Comparison of ENCODE assay signal across 21 cellular contexts in genomic region chr2:101597347-101597944, GRCh38.
DNase-seq lines count a peak whose midpoint lies in the region; ATAC-seq and TF ChIP-seq lines count a peak whose summit lies in the region.
"Had no signal": no experiment of that assay in that cellular context is flagged by ENCODE, and none has a peak within 500 bp of the region (broad histone marks: within the 10 kb centered on the region; RNA-seq: fewer than 3 reads in every experiment).

No MANE protein-coding gene starts in this region.

- H3K4me1 Mint-ChIP-seq in chondrocyte (ENCODE audit: low read depth) = peaks cover 14% of the 10 kb centered on the region

- no peak for TF ChIP-seq CTCF in chondrocyte (IDR thresholded peaks at IDR 0.05)
- no peak for TF ChIP-seq CTCF in hepatocyte (IDR thresholded peaks at IDR 0.05; ENCODE audit: poor library complexity)
- TF ChIP-seq CTCF in thyroid gland (IDR thresholded peaks at IDR 0.05) = no peak

- TF ChIP-seq POLR2A in thyroid gland (IDR thresholded peaks at IDR 0.05) = no peak

- H3K27ac ChIP-seq in hepatocyte (peak overlapping the region; percentile 38), thyroid gland (no peak overlapping the region)
- H3K27ac ChIP-seq: epithelial cell of prostate had no signal

- H3K27me3 ChIP-seq in hepatocyte (no peaks in the 10 kb centered on the region), thyroid gland (no peaks in the 10 kb centered on the region)

- no peak overlapping the region for H3K4me3 Mint-ChIP-seq in chondrocyte (ENCODE audit: unreplicated experiment)
- H3K4me3 Mint-ChIP-seq: activated naive CD8-positive, alpha-beta T cell treated with anti-CD3 and anti-CD28 coated beads, Interleukin-2, amount 50 U/mL, for 24 hours; CD4-positive, alpha-beta T cell; IgD-negative memory B cell; naive thymus-derived CD4-positive, alpha-beta T cell had no signal

- DNase-seq in HuH-7.5 (ENCODE audit: low spot score) (peak; percentile 42), chondrocyte (ENCODE audit: low spot score) (no peak), hepatocyte (ENCODE audit: low spot score) (peak; percentile 25), thyroid gland (peak; percentile 15 to 36)
- no peak for DNase-seq in stimulated activated naive CD4-positive, alpha-beta T cell treated with Interleukin-2 at 50 U/mL for 16 hours (lab: John Stamatoyannopoulos, UW)
- DNase-seq: activated CD4-positive, alpha-beta T cell treated with anti-CD3 and anti-CD28 coated beads, Interleukin-2, amount 50 U/mL, for 4 hours; activated naive CD8-positive, alpha-beta T cell treated with anti-CD3 and anti-CD28 coated beads, Interleukin-2, amount 50 U/mL, for 24 hours; CD4-positive, alpha-beta T cell; DND-41; H7; hypothalamus; left colon; naive thymus-derived CD4-positive, alpha-beta T cell; NCI-H1048; NCI-H2107; posterior cingulate gyrus had no signal

- ATAC-seq in HG03354 (IDR thresholded peaks at IDR 0.05; ENCODE audit: poor library complexity, severe bottlenecking, unreplicated experiment) = no peak
- ATAC-seq in GM21619 (IDR thresholded peaks at IDR 0.05; ENCODE audit: unreplicated experiment) = no peak
- ATAC-seq: activated naive CD8-positive, alpha-beta T cell treated with anti-CD3 and anti-CD28 coated beads, Interleukin-2, amount 50 U/mL, for 24 hours; left colon; naive thymus-derived CD4-positive, alpha-beta T cell had no signal

- no peaks in the 10 kb centered on the region for H3K9me3 Mint-ChIP-seq in chondrocyte (ENCODE audit: low read depth)
- H3K9me3 Mint-ChIP-seq: activated naive CD8-positive, alpha-beta T cell treated with anti-CD3 and anti-CD28 coated beads, Interleukin-2, amount 50 U/mL, for 24 hours; CD4-positive, alpha-beta T cell; IgD-negative memory B cell had no signal

- H3K79me2 ChIP-seq in hepatocyte = no peaks in the 10 kb centered on the region

- H3K9me2 ChIP-seq in hepatocyte (replicated peaks; ENCODE audit: insufficient read depth) = no peaks in the 10 kb centered on the region

- intact Hi-C loops in thyroid gland (cut with DNase I) = no loop called here

- H3K36me3 ChIP-seq in hepatocyte (replicated peaks; ENCODE audit: insufficient read depth, low read depth) (no peaks in the 10 kb centered on the region), thyroid gland (no peaks in the 10 kb centered on the region)

- H3K4me1 ChIP-seq in hepatocyte (ENCODE audit: insufficient read depth) (peaks cover 13% of the 10 kb centered on the region), thyroid gland (no peaks in the 10 kb centered on the region)

- H3K4me2 ChIP-seq in hepatocyte = peak overlapping the region; percentile 22

- H3K27me3 Mint-ChIP-seq in chondrocyte (ENCODE audit: low read depth) = no peaks in the 10 kb centered on the region
- H3K27me3 Mint-ChIP-seq: activated naive CD8-positive, alpha-beta T cell treated with anti-CD3 and anti-CD28 coated beads, Interleukin-2, amount 50 U/mL, for 24 hours; CD4-positive, alpha-beta T cell; IgD-negative memory B cell; naive thymus-derived CD4-positive, alpha-beta T cell had no signal

- 87% methylated on average over 4 of the region's 4 CpGs for WGBS in hepatocyte (ENCODE audit: low lambda C conversion rate, missing lambda C conversion rate)
- WGBS in thyroid gland, 2 donors = 86 to 90% methylated on average over 4 of the region's 4 CpGs

- no peaks in the 10 kb centered on the region for H4K20me1 ChIP-seq in hepatocyte (ENCODE audit: insufficient read depth, poor library complexity, severe bottlenecking)

- H3K4me3 ChIP-seq in hepatocyte (no peak overlapping the region), thyroid gland (replicated peaks in 1 of 3) (no peak overlapping the region)
- H3K4me3 ChIP-seq: coronary artery had no signal

- H3K36me3 Mint-ChIP-seq in chondrocyte (ENCODE audit: low read depth) = no peaks in the 10 kb centered on the region
- H3K36me3 Mint-ChIP-seq: IgD-negative memory B cell had no signal

- no peak overlapping the region for H2AFZ ChIP-seq in hepatocyte

- H3K9me3 ChIP-seq in hepatocyte (ENCODE audit: low read depth) = no peaks in the 10 kb centered on the region
- H3K9me3 ChIP-seq in thyroid gland = no peaks in the 10 kb centered on the region

- H3K27ac Mint-ChIP-seq in chondrocyte (ENCODE audit: unreplicated experiment) = peak overlapping the region; percentile 50
- H3K27ac Mint-ChIP-seq: activated naive CD8-positive, alpha-beta T cell treated with anti-CD3 and anti-CD28 coated beads, Interleukin-2, amount 50 U/mL, for 24 hours; CD4-positive, alpha-beta T cell; IgD-negative memory B cell had no signal

Comparison
In these comparisons a context has a peak if more than half of its experiments do, and no peak if none do; other contexts are left out.
1. DNase-seq: peak in HuH-7.5 (single experiment), hepatocyte (single experiment) and thyroid gland (2 of 2); none in chondrocyte (single experiment) and stimulated activated naive CD4-positive, alpha-beta T cell treated with Interleukin-2 at 50 U/mL for 16 hours (single experiment).